29 cellular contexts compared by ENCODE assay signal in the genomic region with DNA sequence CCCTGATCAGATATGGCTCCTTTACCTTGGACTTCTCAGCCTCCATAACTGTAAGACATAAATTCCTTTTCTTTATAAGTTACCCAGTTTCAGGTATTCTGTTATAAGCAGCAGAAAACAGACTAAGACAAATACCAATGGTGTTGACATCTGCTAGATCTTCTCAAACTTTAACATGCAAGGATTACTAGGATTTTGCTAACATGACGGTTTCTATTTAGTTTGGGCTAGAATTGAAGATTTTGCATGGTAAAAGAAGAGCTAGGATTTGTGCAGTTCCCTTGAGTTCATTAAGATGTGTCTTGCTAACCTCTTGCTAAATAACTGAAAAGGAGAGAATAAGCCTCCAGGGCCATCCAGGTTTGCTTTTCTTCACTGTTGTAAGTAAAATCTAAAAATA.
"Had no signal": no experiment of that assay in that cellular context is flagged by ENCODE, and none has a peak within 500 bp of the region (broad histone marks: within the 10 kb centered on the region; RNA-seq: fewer than 3 reads in every experiment).

No MANE protein-coding gene starts in this region.

- H3K4me3 ChIP-seq: coronary artery, dorsolateral prefrontal cortex, gastrocnemius medialis, heart left ventricle had no signal

- FAIRE-seq: astrocyte, bronchial epithelial cell had no signal

- ATAC-seq: activated CD4-positive, CD25-positive, alpha-beta regulatory T cell treated with anti-CD3 and anti-CD28 coated beads, Interleukin-2, amount 50 U/mL, for 24 hours; activated CD8-positive, alpha-beta T cell treated with anti-CD3 and anti-CD28 coated beads for 36 hours; activated T-cell treated with anti-CD3 and anti-CD28 coated beads, Interleukin-2, amount 50 U/mL, for 4 hours; activated T-helper 17 cell treated with anti-CD3 and anti-CD28 coated beads, Interleukin-2, amount 50 U/mL, for 72 hours; esophagus mucosa; foreskin keratinocyte; gastrocnemius medialis; heart left ventricle had no signal

- H3K27me3 ChIP-seq: brain microvascular endothelial cell, dorsolateral prefrontal cortex, foreskin keratinocyte, gastrocnemius medialis, heart left ventricle had no signal

- H3K36me3 ChIP-seq: brain microvascular endothelial cell, gastrocnemius medialis, heart left ventricle, WERI-Rb-1 had no signal

- H3K4me1 ChIP-seq: foreskin keratinocyte, gastrocnemius medialis, heart left ventricle had no signal

- DNase-seq: activated B cell treated with CpG ODN at 0.5 μM for 24 hours; activated CD4-positive, alpha-beta T cell treated with anti-CD3 and anti-CD28 coated beads for 48 hours; activated CD4-positive, alpha-beta T cell treated with anti-CD3 and anti-CD28 coated beads, Interleukin-2, amount 50 U/mL, for 1 hour; activated CD4-positive, alpha-beta T cell treated with anti-CD3 and anti-CD28 coated beads, Interleukin-2, amount 50 U/mL, for 48 hours; activated CD8-positive, alpha-beta memory T cell treated with anti-CD3 and anti-CD28 coated beads for 24 hours; activated CD8-positive, alpha-beta T cell treated with anti-CD3 and anti-CD28 coated beads for 36 hours; activated effector memory CD4-positive, alpha-beta T cell treated with Interleukin-2 at 50 U/mL for 16 hours; activated gamma-delta T cell treated with Interleukin-2 at 50 U/mL for 16 hours; activated naive CD4-positive, alpha-beta T cell treated with anti-CD3 and anti-CD28 coated beads, Interleukin-2, amount 50 U/mL, for 16 hours; activated naive CD4-positive, alpha-beta T cell treated with Interleukin-2 at 50 U/mL for 16 hours; activated T-cell treated with anti-CD3 and anti-CD28 coated beads, Interleukin-2, amount 50 U/mL, for 4 hours; amniotic stem cell; anterior cingulate cortex; brain microvascular endothelial cell; dorsolateral prefrontal cortex; effector memory CD4-positive, alpha-beta T cell; endodermal cell; foreskin keratinocyte; gastrocnemius medialis; glutamatergic neuron; heart left ventricle; T-helper 9 cell; WERI-Rb-1 had no signal

- H3K27ac ChIP-seq: brain microvascular endothelial cell, coronary artery, dorsolateral prefrontal cortex, foreskin keratinocyte, gastrocnemius medialis, heart left ventricle, WERI-Rb-1 had no signal
